ENCODE assay signal across 20 cellular contexts in genomic region chr12:7916936-7917335, GRCh38. TPM values are rescaled to one million over a fixed set of nuclear protein-coding genes. Genes with fewer than 3 reads are reported as not detected.
DNase-seq lines count a peak whose midpoint lies in the region; ATAC-seq and TF ChIP-seq lines count a peak whose summit lies in the region.
"Had no signal": no experiment of that assay in that cellular context is flagged by ENCODE, and none has a peak within 500 bp of the region (broad histone marks: within the 10 kb centered on the region; RNA-seq: fewer than 3 reads in every experiment).

No MANE protein-coding gene starts in this region.

- CTCF ChIA-PET in WTC11 (lab: Charles Lee): interaction anchor here (0.6 to 1.7 kb wide), 6 partner anchors 11 to 271 kb away, joined by 3 to 9 read pairs (median 4); no protein-coding TSS in a partner anchor

- POLR2A ChIA-PET in WTC11 (lab: Charles Lee): interaction anchor here (0.9 to 1.5 kb wide), 3 partner anchors 10 to 56 kb away, joined by 4 to 8 read pairs (median 4); no protein-coding TSS in a partner anchor

- H3K4me3 Mint-ChIP-seq in stimulated activated naive CD8-positive, alpha-beta T cell treated with anti-CD3 and anti-CD28 coated beads, Interleukin-15, amount 100 ng/mL, for 72 hours: peak overlapping the region in 1 of 2 donors; percentile 57
- H3K4me3 Mint-ChIP-seq in WTC11: no peak overlapping the region
- no peak overlapping the region for H3K4me3 Mint-ChIP-seq in activated T-helper 1 cell treated with anti-CD3 and anti-CD28 coated beads, Interleukin-12 subunit alpha, Interleukin-12 subunit beta, Interleukin-2, Interleukin-4 antibody, amounts not matched to agents 30 ng/mL and 10 ng/mL and 1 ng/mL, durations not matched to agents 14 hours and 24 hours and 36 hours
- H3K4me3 Mint-ChIP-seq: HFFc6 had no signal

- no peak overlapping the region for H3K27ac Mint-ChIP-seq in stimulated activated naive CD8-positive, alpha-beta T cell treated with anti-CD3 and anti-CD28 coated beads, Interleukin-15, amount 100 ng/mL, for 72 hours
- H3K27ac Mint-ChIP-seq in WTC11: peak overlapping the region; percentile 97
- no peak overlapping the region for H3K27ac Mint-ChIP-seq in activated T-helper 1 cell treated with anti-CD3 and anti-CD28 coated beads, Interleukin-12 subunit alpha, Interleukin-12 subunit beta, Interleukin-2, Interleukin-4 antibody, amounts not matched to agents 30 ng/mL and 10 ng/mL and 1 ng/mL, durations not matched to agents 14 hours and 24 hours and 36 hours
- H3K27ac Mint-ChIP-seq: HFFc6 had no signal

- no peak for TF ChIP-seq CTCF in WTC11 (IDR thresholded peaks at IDR 0.05)
- no peak for TF ChIP-seq CTCF in lower lobe of right lung (IDR thresholded peaks at IDR 0.05)
- no peak for TF ChIP-seq CTCF in upper lobe of right lung (IDR thresholded peaks at IDR 0.05)

- no peaks in the 10 kb centered on the region for H3K9me3 ChIP-seq in lower lobe of right lung
- H3K9me3 ChIP-seq in upper lobe of right lung: no peaks in the 10 kb centered on the region
- H3K9me3 ChIP-seq: esophagus muscularis mucosa, spleen had no signal

- H3K27ac ChIP-seq in lower lobe of right lung (no peak overlapping the region), upper lobe of right lung (no peak overlapping the region)
- H3K27ac ChIP-seq: esophagus muscularis mucosa, spleen had no signal

- H3K4me1 ChIP-seq in lower lobe of right lung (no peaks in the 10 kb centered on the region), upper lobe of right lung (no peaks in the 10 kb centered on the region)

- H3K4me3 ChIP-seq in lower lobe of right lung (no peak overlapping the region), upper lobe of right lung (no peak overlapping the region)
- H3K4me3 ChIP-seq: esophagus muscularis mucosa, spleen had no signal

- no peaks in the 10 kb centered on the region for H3K9me3 Mint-ChIP-seq in stimulated activated naive CD8-positive, alpha-beta T cell treated with anti-CD3 and anti-CD28 coated beads, Interleukin-15, amount 100 ng/mL, for 72 hours
- H3K9me3 Mint-ChIP-seq in WTC11: no peaks in the 10 kb centered on the region
- no peaks in the 10 kb centered on the region for H3K9me3 Mint-ChIP-seq in activated T-helper 1 cell treated with anti-CD3 and anti-CD28 coated beads, Interleukin-12 subunit alpha, Interleukin-12 subunit beta, Interleukin-2, Interleukin-4 antibody, amounts not matched to agents 30 ng/mL and 10 ng/mL and 1 ng/mL, durations not matched to agents 14 hours and 24 hours and 36 hours
- H3K9me3 Mint-ChIP-seq: HFFc6 had no signal

- no peaks in the 10 kb centered on the region for H3K27me3 Mint-ChIP-seq in stimulated activated naive CD8-positive, alpha-beta T cell treated with anti-CD3 and anti-CD28 coated beads, Interleukin-15, amount 100 ng/mL, for 72 hours
- H3K27me3 Mint-ChIP-seq in WTC11 (ENCODE audit: low read depth): no peaks in the 10 kb centered on the region
- H3K27me3 Mint-ChIP-seq in activated T-helper 1 cell treated with anti-CD3 and anti-CD28 coated beads, Interleukin-12 subunit alpha, Interleukin-12 subunit beta, Interleukin-2, Interleukin-4 antibody, amounts not matched to agents 30 ng/mL and 10 ng/mL and 1 ng/mL, durations not matched to agents 14 hours and 24 hours and 36 hours (ENCODE audit: insufficient read depth): no peaks in the 10 kb centered on the region

- H3K4me1 Mint-ChIP-seq in stimulated activated naive CD8-positive, alpha-beta T cell treated with anti-CD3 and anti-CD28 coated beads, Interleukin-15, amount 100 ng/mL, for 72 hours: peaks cover 35% of the 10 kb centered on the region
- peaks cover 53% of the 10 kb centered on the region for H3K4me1 Mint-ChIP-seq in WTC11
- peaks cover 19% of the 10 kb centered on the region for H3K4me1 Mint-ChIP-seq in activated T-helper 1 cell treated with anti-CD3 and anti-CD28 coated beads, Interleukin-12 subunit alpha, Interleukin-12 subunit beta, Interleukin-2, Interleukin-4 antibody, amounts not matched to agents 30 ng/mL and 10 ng/mL and 1 ng/mL, durations not matched to agents 14 hours and 24 hours and 36 hours (ENCODE audit: low read depth)

- peaks cover 41% of the 10 kb centered on the region for H3K36me3 Mint-ChIP-seq in WTC11
- peaks cover 29% of the 10 kb centered on the region for H3K36me3 Mint-ChIP-seq in activated T-helper 1 cell treated with anti-CD3 and anti-CD28 coated beads, Interleukin-12 subunit alpha, Interleukin-12 subunit beta, Interleukin-2, Interleukin-4 antibody, amounts not matched to agents 30 ng/mL and 10 ng/mL and 1 ng/mL, durations not matched to agents 14 hours and 24 hours and 36 hours (ENCODE audit: low read depth)

- H3K27me3 ChIP-seq in lower lobe of right lung (ENCODE audit: low read depth) (no peaks in the 10 kb centered on the region), upper lobe of right lung (no peaks in the 10 kb centered on the region)
- H3K27me3 ChIP-seq: spleen had no signal

- intact Hi-C loops in lower lobe of right lung (cut with DNase I) (no loop called here), upper lobe of right lung (cut with DNase I) (no loop called here)
- intact Hi-C loops in activated T-helper 1 cell treated with anti-CD3 and anti-CD28 coated beads, Interleukin-12 subunit alpha, Interleukin-12 subunit beta, Interleukin-2, Interleukin-4 antibody, amounts not matched to agents 30 ng/mL and 10 ng/mL and 1 ng/mL, durations not matched to agents 14 hours and 24 hours and 36 hours (cut with micrococcal nuclease): no loop called here

- ATAC-seq in stimulated activated naive CD8-positive, alpha-beta T cell treated with anti-CD3 and anti-CD28 coated beads, Interleukin-15, amount 100 ng/mL, for 72 hours: peak; percentile 23
- no peak for ATAC-seq in stimulated activated naive CD8-positive, alpha-beta T cell treated with anti-CD3 and anti-CD28 coated beads, Interleukin-15, Interleukin-2, amounts not matched to agents 100 U/mL and 50 U/mL, for 24 hours
- ATAC-seq in WTC11 (peak; percentile 54), lower lobe of right lung (peak; percentile 22 to 28), upper lobe of right lung (peak; percentile 45)
- ATAC-seq in activated CD4-positive, CD25-positive, alpha-beta regulatory T cell treated with anti-CD3 and anti-CD28 coated beads, Interleukin-2, amount 50 U/mL, for 24 hours: no peak
- ATAC-seq: left colon had no signal

- no peak for DNase-seq in stimulated activated naive CD8-positive, alpha-beta T cell treated with anti-CD3 and anti-CD28 coated beads, Interleukin-15, amount 100 ng/mL, for 72 hours
- no peak for DNase-seq in stimulated activated naive CD8-positive, alpha-beta T cell treated with anti-CD3 and anti-CD28 coated beads, Interleukin-15, Interleukin-2, amounts not matched to agents 100 U/mL and 50 U/mL, for 24 hours
- DNase-seq in WTC11 (ENCODE audit: low spot score) (no peak), lower lobe of right lung (no peak), upper lobe of right lung (no peak), LoVo (ENCODE audit: low spot score) (no peak)
- DNase-seq in activated T-helper 1 cell treated with anti-CD3 and anti-CD28 coated beads, Interleukin-12 subunit alpha, Interleukin-12 subunit beta, Interleukin-2, Interleukin-4 antibody, amounts not matched to agents 30 ng/mL and 10 ng/mL and 1 ng/mL, durations not matched to agents 14 hours and 24 hours and 36 hours (ENCODE audit: low spot score): no peak
- DNase-seq: activated naive CD4-positive, alpha-beta T cell treated with Interleukin-2 at 50 U/mL for 16 hours; effector CD4-positive, alpha-beta T cell; HFFc6; left colon; MM.1S; NCI-H1436 treated with DMSO at 0.1 percent for 48 hours; NCI-H69; occipital lobe; spleen; stimulated activated CD4-positive, alpha-beta T cell treated with anti-CD3 and anti-CD28 coated beads, Interleukin-4, amount 100 ng/mL, for 4 hours had no signal

- peaks cover 41% of the 10 kb centered on the region for H3K36me3 ChIP-seq in lower lobe of right lung
- H3K36me3 ChIP-seq in upper lobe of right lung: peaks cover 37% of the 10 kb centered on the region

TF ChIP-seq in WTC11, 78 proteins besides CTCF, POLR2A, EP300 and RAD21:
- TF ChIP-seq ZMAT4 (CRISPR knock-in tag; IDR thresholded peaks at IDR 0.05) (peak; percentile 92), RELA (CRISPR knock-in tag; IDR thresholded peaks at IDR 0.05; ENCODE audit: borderline replicate concordance) (no peak), CBFB (CRISPR knock-in tag; IDR thresholded peaks at IDR 0.05; ENCODE audit: low read depth) (no peak), TCF7 (CRISPR knock-in tag; IDR thresholded peaks at IDR 0.05; ENCODE audit: low read depth) (no peak), TEAD1 (CRISPR knock-in tag; IDR thresholded peaks at IDR 0.05) (no peak), ZBTB21 (CRISPR knock-in tag; IDR thresholded peaks at IDR 0.05; ENCODE audit: borderline replicate concordance) (0 out of 2 replicates have a peak, but pooled peaks have one; percentile 22), ZNF416 (CRISPR knock-in tag; IDR thresholded peaks at IDR 0.05) (0 out of 2 replicates have a peak, but pooled peaks have one; percentile 34), HMGA2 (CRISPR knock-in tag; IDR thresholded peaks at IDR 0.05) (no peak)

RNA-seq across cellular contexts. Expression of gene SLC2A3, which starts 19.1 kb away (rescaled TPM):
- total RNA-seq in WTC11 (2021): 717 to 819 TPM (median 816 TPM) in 3 replicates
- total RNA-seq in lower lobe of right lung: 133 TPM
- 153 TPM for total RNA-seq in upper lobe of right lung
- 226 and 234 TPM in 2 replicates for total RNA-seq in activated T-helper 1 cell treated with anti-CD3 and anti-CD28 coated beads, Interleukin-12 subunit alpha, Interleukin-12 subunit beta, Interleukin-2, Interleukin-4 antibody, amounts not matched to agents 30 ng/mL and 10 ng/mL and 1 ng/mL, durations not matched to agents 14 hours and 24 hours and 36 hours

RNA-seq across cellular contexts. Expression of gene SLC2A14, which starts 44.2 kb away (rescaled TPM):
- 24.4 to 28.8 TPM (median 26.7 TPM) in 3 replicates for total RNA-seq in WTC11 (2021)
- total RNA-seq in lower lobe of right lung: not detected
- not detected for total RNA-seq in upper lobe of right lung
- 0.10 TPM in 1 of 2 replicates, not detected in the other for total RNA-seq in activated T-helper 1 cell treated with anti-CD3 and anti-CD28 coated beads, Interleukin-12 subunit alpha, Interleukin-12 subunit beta, Interleukin-2, Interleukin-4 antibody, amounts not matched to agents 30 ng/mL and 10 ng/mL and 1 ng/mL, durations not matched to agents 14 hours and 24 hours and 36 hours
- total RNA-seq: occipital lobe, renal cortical epithelial cell had no signal

Comparison
In these comparisons a context has a peak if more than half of its experiments do, and no peak if none do; other contexts are left out.
1. ATAC-seq: peak in stimulated activated naive CD8-positive, alpha-beta T cell treated with anti-CD3 and anti-CD28 coated beads, Interleukin-15, amount 100 ng/mL, for 72 hours (single experiment), WTC11 (single experiment), lower lobe of right lung (2 of 2) and upper lobe of right lung (single experiment); none in stimulated activated naive CD8-positive, alpha-beta T cell treated with anti-CD3 and anti-CD28 coated beads, Interleukin-15, Interleukin-2, amounts not matched to agents 100 U/mL and 50 U/mL, for 24 hours (single experiment) and activated CD4-positive, CD25-positive, alpha-beta regulatory T cell treated with anti-CD3 and anti-CD28 coated beads, Interleukin-2, amount 50 U/mL, for 24 hours (0 of 2).
2. RNA of gene SLC2A14, which starts 44.2 kb away (total RNA-seq): 24.4 to 28.8 TPM in WTC11; not detected in lower lobe of right lung (single experiment), not detected in upper lobe of right lung (single experiment) and 0.10 TPM in activated T-helper 1 cell treated with anti-CD3 and anti-CD28 coated beads, Interleukin-12 subunit alpha, Interleukin-12 subunit beta, Interleukin-2, Interleukin-4 antibody, amounts not matched to agents 30 ng/mL and 10 ng/mL and 1 ng/mL, durations not matched to agents 14 hours and 24 hours and 36 hours; every median in the first group is over 10 times any median in the second.